Comparison of ENCODE assay signal across 8 cellular contexts in the genomic region with DNA sequence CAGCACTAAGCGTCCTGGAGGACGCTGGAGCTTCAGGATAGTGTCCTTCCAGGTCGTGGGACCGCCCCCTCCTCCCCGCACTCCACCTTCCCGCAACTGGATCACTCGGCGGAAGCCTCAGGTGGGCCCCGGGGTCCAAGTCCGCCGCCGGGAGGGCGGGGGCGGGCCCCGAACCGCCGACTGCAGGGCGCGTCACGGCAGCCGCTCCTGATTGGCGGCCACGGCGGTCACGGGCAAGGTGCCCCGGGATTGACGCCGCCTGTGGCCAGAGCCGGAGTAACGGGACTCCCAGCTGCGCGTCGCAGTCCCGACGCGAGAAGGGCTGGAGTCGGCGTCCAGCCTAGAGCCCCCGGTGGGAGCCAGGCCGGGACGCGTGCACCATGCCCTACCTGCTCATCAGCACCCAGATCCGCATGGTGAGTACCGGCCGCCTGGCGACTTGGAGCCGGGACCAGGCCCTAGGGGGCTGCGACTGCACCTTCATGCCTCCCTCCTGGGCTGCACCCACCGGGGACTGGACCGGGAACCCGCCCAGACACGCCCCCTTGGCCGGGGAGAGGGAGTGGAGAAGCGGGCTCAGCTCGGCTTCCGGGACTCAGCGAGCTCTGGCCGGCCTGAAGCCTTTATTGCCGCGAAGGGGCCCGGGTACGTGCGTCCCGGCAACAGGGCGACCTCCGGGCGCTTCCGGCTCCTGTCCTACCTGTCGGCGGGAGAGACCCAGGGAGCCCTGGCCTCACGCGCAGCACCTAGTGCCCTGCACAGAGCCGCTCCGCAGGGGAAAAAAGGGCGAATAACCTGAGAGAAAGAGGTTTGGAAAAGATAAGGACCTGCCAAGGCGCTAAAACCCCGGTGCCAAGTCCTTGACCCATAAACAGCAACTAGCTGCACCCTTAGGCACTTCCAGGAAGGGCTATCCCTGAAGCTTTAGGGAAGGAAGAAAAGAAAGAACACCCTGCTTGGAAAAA. TPM values are rescaled to one million over a fixed set of nuclear protein-coding genes. Genes with fewer than 3 reads are reported as not detected.
DNase-seq lines count a peak whose midpoint lies in the region; ATAC-seq, FAIRE-seq and TF ChIP-seq lines count a peak whose summit lies in the region.

A gene (plus strand): TSS at position 268 of the 965 bp plus-strand sequence. CDS start 113 bp downstream, at position 381.

- peak within 1 kb of the TSS; percentile 60 for H3K18ac ChIP-seq in H1 (ENCODE audit: extremely low read depth, low read length)

- ATAC-seq in GM21786 (IDR thresholded peaks at IDR 0.05; ENCODE audit: unreplicated experiment) (peak; percentile 65), HG03460 (IDR thresholded peaks at IDR 0.05; ENCODE audit: unreplicated experiment) (no peak)
- ATAC-seq in stimulated activated naive B cell treated with anti-CD40 and anti-IgM and Interleukin-4, amounts not matched to agents 10 μg/mL and 1 μg/mL and 100 μg/mL, for 72 hours (replicated peaks), result peak; percentile 70 to 74

- peak; percentile 26 to 30 (median 29) for TF ChIP-seq CTCF in H1 (IDR thresholded peaks at IDR 0.05; ENCODE audit: control extremely low read depth in 1 of 3, insufficient read depth in 1 of 3, low read depth in 1 of 3, low read length in 3 of 3)

- no peak within 1 kb of the TSS for H2BK20ac ChIP-seq in H1 (ENCODE audit: low read length)

- 0 out of 2 replicates have a peak within 1 kb of the TSS, but pooled peaks have one; percentile 60 for H2BK12ac ChIP-seq in H1 (ENCODE audit: low read depth, low read length)

- H3K14ac ChIP-seq in H1 (ENCODE audit: insufficient read length), result no peak within 1 kb of the TSS

- H2AFZ ChIP-seq in H1 (ENCODE audit: low read length), result 0 out of 2 replicates have a peak within 1 kb of the TSS, but pooled peaks have one; percentile 56

- 3% methylated on average over 54 of the region's 77 CpGs; no CpG with 5 or more reads in 1 of the 2 experiments for WGBS in H1 (ENCODE audit: extremely low coverage in 1 of 2, insufficient coverage in 1 of 2, insufficient read length in 1 of 2, insufficient replicate concordance in 2 of 2, low coverage in 1 of 2, low lambda C conversion rate in 2 of 2, missing lambda C conversion rate in 1 of 2), 2 experiments

- H3K9me3 ChIP-seq in H1 (ENCODE audit: insufficient read depth in 2 of 2, low read depth in 1 of 2, low read length in 1 of 2), result no peaks in the 10 kb centered on the region

- H3K27me3 Mint-ChIP-seq in activated CD4-positive, alpha-beta memory T cell treated with anti-CD3 and anti-CD28 coated beads, Interleukin-2, amount 10 ng/mL, durations not matched to agents 7 days and 5 days, result no peaks in the 10 kb centered on the region
- H3K27me3 Mint-ChIP-seq in stimulated activated naive B cell treated with anti-CD40 and anti-IgM and Interleukin-4, amounts not matched to agents 10 μg/mL and 1 μg/mL and 100 μg/mL, for 72 hours, result no peaks in the 10 kb centered on the region

- no peak within 1 kb of the TSS for H3K27ac ChIP-seq in H1 (ENCODE audit: low read depth, low read length)

- H3K4me2 ChIP-seq in H1 (ENCODE audit: insufficient read depth in 1 of 2, low read depth in 2 of 2, low read length in 2 of 2), result peak within 1 kb of the TSS; percentile 65 to 92

- H4K8ac ChIP-seq in H1 (ENCODE audit: extremely low read depth, insufficient read depth, low read length), result peak within 1 kb of the TSS; percentile 60

- peaks cover 6 to 30% (median 19%) of the 10 kb centered on the region in 4 experiments for H3K4me1 ChIP-seq in H1 (replicated peaks in 1 of 4; ENCODE audit: control insufficient read depth in 3 of 4, insufficient read depth in 4 of 4, low read length in 3 of 4)

- peak in 1 of 2 experiments; percentile 53; a peak in 1 of 3 replicates for TF ChIP-seq POLR2A in H1 (IDR thresholded peaks at IDR 0.05; ENCODE audit: control extremely low read depth in 1 of 2, low read depth in 2 of 2, low read length in 2 of 2)

- H2BK15ac ChIP-seq in H1 (ENCODE audit: low read length), result peak within 1 kb of the TSS; percentile 46; the same call in 1 of the 2 replicates

- H3K4me3 ChIP-seq in H1 (ENCODE audit: extremely low read depth in 1 of 4, insufficient read depth in 2 of 4, low read depth in 3 of 4, low read length in 4 of 4), result peak within 1 kb of the TSS; percentile 44 to 81 (median 74)

- no peak within 1 kb of the TSS for H2BK120ac ChIP-seq in H1 (replicated peaks; ENCODE audit: low read depth, low read length)

- no peak for FAIRE-seq in H1 (lab: Jason Lieb, UNC)

- no peak within 1 kb of the TSS for H3K4ac ChIP-seq in H1 (replicated peaks; ENCODE audit: insufficient read length, low read depth, low read length)

- peak within 1 kb of the TSS; percentile 80 for H4K91ac ChIP-seq in H1 (replicated peaks; ENCODE audit: insufficient read length, low read length)

- no peak within 1 kb of the TSS for H3K23ac ChIP-seq in H1 (ENCODE audit: insufficient read length)

- CTCF ChIA-PET in activated CD4-positive, alpha-beta memory T cell treated with anti-CD3 and anti-CD28 coated beads, Interleukin-2, amount 10 ng/mL, durations not matched to agents 7 days and 5 days (lab: Charles Lee), result interaction anchor here (0.8 to 2.8 kb wide), 8 partner anchors 12 to 175 kb away, joined by 3 to 10 read pairs (median 7); a partner anchor contains a TSS
- CTCF ChIA-PET in H1 (lab: Charles Lee; ENCODE audit: partially characterized antibody), result interaction anchor here (0.7 to 15.3 kb wide), 10 partner anchors 18 to 140 kb away, joined by 3 to 184 read pairs (median 4); no protein-coding TSS in a partner anchor

- H3K27ac Mint-ChIP-seq in activated CD4-positive, alpha-beta memory T cell treated with anti-CD3 and anti-CD28 coated beads, Interleukin-2, amount 10 ng/mL, durations not matched to agents 7 days and 5 days, result peak within 1 kb of the TSS; percentile 83
- peak within 1 kb of the TSS; percentile 84 for H3K27ac Mint-ChIP-seq in stimulated activated naive B cell treated with anti-CD40 and anti-IgM and Interleukin-4, amounts not matched to agents 10 μg/mL and 1 μg/mL and 100 μg/mL, for 72 hours

- H4K5ac ChIP-seq in H1 (ENCODE audit: insufficient read length, low read depth, low read length), result no peak within 1 kb of the TSS

- peak within 1 kb of the TSS; percentile 10; the same call in 1 of the 2 replicates for H2BK5ac ChIP-seq in H1 (ENCODE audit: low read depth, low read length)

- in situ Hi-C loops in G401 (cut with HindIII; ENCODE audit: low sequenced_read_pairs), result no loop called here

- no peaks in the 10 kb centered on the region for H3K36me3 ChIP-seq in H1 (ENCODE audit: control insufficient read depth in 2 of 4, insufficient read depth in 4 of 4, low read length in 3 of 4)

- H3K56ac ChIP-seq in H1 (replicated peaks; ENCODE audit: insufficient read length, low read depth, low read length), result peak within 1 kb of the TSS; percentile 70

- TF ChIP-seq EP300 in H1 (IDR thresholded peaks at IDR 0.05; ENCODE audit: borderline replicate concordance in 1 of 2, low read depth in 2 of 2, low read length in 2 of 2), result no peak

- H3K9me3 Mint-ChIP-seq in activated CD4-positive, alpha-beta memory T cell treated with anti-CD3 and anti-CD28 coated beads, Interleukin-2, amount 10 ng/mL, durations not matched to agents 7 days and 5 days, result no peaks in the 10 kb centered on the region
- no peaks in the 10 kb centered on the region for H3K9me3 Mint-ChIP-seq in stimulated activated naive B cell treated with anti-CD40 and anti-IgM and Interleukin-4, amounts not matched to agents 10 μg/mL and 1 μg/mL and 100 μg/mL, for 72 hours

- H3K4me1 Mint-ChIP-seq in activated CD4-positive, alpha-beta memory T cell treated with anti-CD3 and anti-CD28 coated beads, Interleukin-2, amount 10 ng/mL, durations not matched to agents 7 days and 5 days, result peaks cover 44% of the 10 kb centered on the region
- H3K4me1 Mint-ChIP-seq in stimulated activated naive B cell treated with anti-CD40 and anti-IgM and Interleukin-4, amounts not matched to agents 10 μg/mL and 1 μg/mL and 100 μg/mL, for 72 hours, result peaks cover 29 to 50% of the 10 kb centered on the region in 2 donors

- peaks cover 4% of the 10 kb centered on the region for H3K36me3 Mint-ChIP-seq in activated CD4-positive, alpha-beta memory T cell treated with anti-CD3 and anti-CD28 coated beads, Interleukin-2, amount 10 ng/mL, durations not matched to agents 7 days and 5 days (ENCODE audit: low read depth)
- peaks cover 6 to 9% of the 10 kb centered on the region in 2 donors for H3K36me3 Mint-ChIP-seq in stimulated activated naive B cell treated with anti-CD40 and anti-IgM and Interleukin-4, amounts not matched to agents 10 μg/mL and 1 μg/mL and 100 μg/mL, for 72 hours

- H2AK5ac ChIP-seq in H1 (ENCODE audit: low read depth, low read length), result no peak within 1 kb of the TSS

- no peaks in the 10 kb centered on the region for H3K79me1 ChIP-seq in H1 (ENCODE audit: low read depth, low read length)

- H3K79me2 ChIP-seq in H1 (ENCODE audit: control insufficient read depth in 1 of 2, insufficient read depth in 2 of 2, low read length in 2 of 2), result no peaks in the 10 kb centered on the region

- POLR2A ChIA-PET in activated CD4-positive, alpha-beta memory T cell treated with anti-CD3 and anti-CD28 coated beads, Interleukin-2, amount 10 ng/mL, durations not matched to agents 7 days and 5 days (lab: Charles Lee), result interaction anchor here (0.5 to 4.9 kb wide), 17 partner anchors 7 to 195 kb away, joined by 3 to 36 read pairs (median 6); a partner anchor contains a TSS
- POLR2A ChIA-PET in H1 (lab: Charles Lee; ENCODE audit: partially characterized antibody), result interaction anchor here (0.6 to 3.0 kb wide), 22 partner anchors 8 to 526 kb away, joined by 3 to 11 read pairs (median 5); a partner anchor contains a TSS

- DNase-seq in G401 (ENCODE audit: low spot score), result peak; percentile 67
- DNase-seq in NCI-H1048 (lab: John Stamatoyannopoulos, UW), result peak; percentile 33
- peak; percentile 77 for DNase-seq in activated CD4-positive, alpha-beta memory T cell treated with anti-CD3 and anti-CD28 coated beads, Interleukin-2, amount 10 ng/mL, durations not matched to agents 7 days and 5 days
- DNase-seq in H1 (ENCODE audit: low read depth in 1 of 2, low spot score in 2 of 2), result peak in 1 of 2 experiments; percentile 86
- peak; percentile 94 for DNase-seq in mesenteric fat pad (ENCODE audit: low spot score)
- peak; percentile 54 for DNase-seq in stimulated activated naive B cell treated with anti-CD40 and anti-IgM and Interleukin-4, amounts not matched to agents 10 μg/mL and 1 μg/mL and 100 μg/mL, for 72 hours

- peaks cover 0 to 7% (median 3%) of the 10 kb centered on the region in 4 experiments; a peak in 5 of 7 replicates for H3K27me3 ChIP-seq in H1 (replicated peaks in 1 of 4; ENCODE audit: control insufficient read depth in 3 of 4, extremely low read depth in 1 of 4, insufficient read depth in 3 of 4, low read length in 3 of 4)

- H3K4me3 Mint-ChIP-seq in activated CD4-positive, alpha-beta memory T cell treated with anti-CD3 and anti-CD28 coated beads, Interleukin-2, amount 10 ng/mL, durations not matched to agents 7 days and 5 days, result peak within 1 kb of the TSS; percentile 76
- peak within 1 kb of the TSS; percentile 82 to 87 for H3K4me3 Mint-ChIP-seq in stimulated activated naive B cell treated with anti-CD40 and anti-IgM and Interleukin-4, amounts not matched to agents 10 μg/mL and 1 μg/mL and 100 μg/mL, for 72 hours

- H3K23me2 ChIP-seq in H1 (ENCODE audit: low read depth, low read length), result peaks cover 14% of the 10 kb centered on the region; the same call in 1 of the 2 replicates

- no peak; a peak in 1 of 4 replicates for TF ChIP-seq RAD21 in H1 (IDR thresholded peaks at IDR 0.05 in 1 of 2, conservative IDR thresholded peaks at IDR 0.05 in 1 of 2; ENCODE audit: low read depth in 2 of 2, low read length in 2 of 2)

- peaks cover 0 to 2% of the 10 kb centered on the region in 2 experiments for H4K20me1 ChIP-seq in H1 (replicated peaks in 1 of 2; ENCODE audit: control insufficient read depth in 1 of 2, insufficient read depth in 2 of 2, low read length in 2 of 2)

- peak within 1 kb of the TSS in 3 of 4 experiments; percentile 26 to 45 (median 42); a peak in 3 of 7 replicates for H3K9ac ChIP-seq in H1 (replicated peaks in 1 of 4; ENCODE audit: extremely low read depth in 1 of 4, low read depth in 3 of 4, low read length in 3 of 4)

RNA-seq across cellular contexts. Expression of the gene that starts here (rescaled TPM):
- 829 and 1,388 TPM in 2 replicates for total RNA-seq in G401 (2014; rRNA removed; shearing (Covaris generic))
- total RNA-seq in activated CD4-positive, alpha-beta memory T cell treated with anti-CD3 and anti-CD28 coated beads, Interleukin-2, amount 10 ng/mL, durations not matched to agents 7 days and 5 days, result 10 to 100 TPM; 39.4 to 39.6 TPM
- total RNA-seq in H1 (2021; fragmentation: NEBNext Ultra II Directional; extraction: Animal tissue kit (Norgen Biotek cat#: 25700)), result 22.7 and 25.9 TPM in 2 replicates
- 81.5 and 102 TPM in 2 replicates for polyA plus RNA-seq in H1 (2011; rRNA removed)
- 59.2 TPM for polyA plus RNA-seq in H1 (2011; cell fraction: cytosol; rRNA removed)
- 56.4 TPM for polyA plus RNA-seq in H1 (2011; cell fraction: nucleus; rRNA removed)
- polyA plus RNA-seq in H1 (2012, experiment 1 of 2), result 21.1 to 35.2 TPM (median 30.6 TPM) in 4 replicates
- 35.5 TPM for polyA plus RNA-seq in H1 (2012, experiment 2 of 2)
- 29.6 TPM for polyA plus RNA-seq in H1 (2013, experiment 1 of 2)
- 28.9 TPM for polyA plus RNA-seq in H1 (2013, experiment 2 of 2)
- polyA minus RNA-seq in H1 (2011; rRNA and poly(A)+ RNA removed), result 8.3 and 8.8 TPM in 2 replicates
- 14.4 TPM for polyA minus RNA-seq in H1 (2011; cell fraction: cytosol; rRNA and poly(A)+ RNA removed)
- 17.8 TPM for polyA minus RNA-seq in H1 (2011; cell fraction: nucleus; rRNA and poly(A)+ RNA removed)
- 17.1 TPM for total RNA-seq in mesenteric fat pad

Comparison
In these comparisons a context has a peak if more than half of its experiments do, and no peak if none do; other contexts are left out.
1. RNA of the gene that starts here (total RNA-seq): 829 to 1,388 TPM in G401; 39.4 to 39.6 TPM in activated CD4-positive, alpha-beta memory T cell treated with anti-CD3 and anti-CD28 coated beads, Interleukin-2, amount 10 ng/mL, durations not matched to agents 7 days and 5 days, 22.7 to 25.9 TPM in H1 and 17.1 TPM in mesenteric fat pad (single experiment); every median in the first group is over 10 times any median in the second.